13 cellular contexts compared by ENCODE assay signal in the genomic region with DNA sequence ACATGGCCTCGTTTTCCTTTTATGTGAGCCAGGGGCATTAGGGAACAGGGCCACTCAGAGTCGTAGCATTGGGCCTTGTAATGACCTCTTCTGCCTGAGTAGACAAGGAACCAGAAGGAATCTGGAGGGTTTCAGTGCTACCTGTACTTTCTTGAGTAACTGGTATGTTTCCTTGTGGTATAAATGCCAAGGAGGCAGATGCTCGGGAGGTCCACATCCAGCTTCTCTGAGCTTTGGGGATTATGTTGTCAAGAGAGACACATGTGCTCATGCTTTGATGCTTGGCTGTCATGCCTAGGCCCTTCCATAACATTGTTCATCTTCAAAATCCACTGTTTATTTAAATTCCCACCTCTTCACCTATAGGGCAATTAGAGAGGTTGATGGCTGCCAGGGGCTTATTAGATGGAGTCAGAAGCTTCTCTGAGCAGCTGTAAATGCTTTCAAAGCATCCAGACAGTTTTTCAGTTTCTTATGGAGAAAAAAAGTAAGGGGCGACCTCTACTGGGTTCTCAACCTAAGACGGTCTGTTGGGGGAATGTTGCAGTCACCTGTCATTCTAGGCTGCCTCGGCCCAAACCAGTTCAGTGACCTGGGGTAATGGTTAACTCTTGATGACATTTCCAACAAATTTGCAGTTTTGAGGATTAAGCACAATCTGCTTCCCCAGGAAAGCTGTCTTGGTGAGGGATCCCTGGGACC. TPM values are rescaled to one million over a fixed set of nuclear protein-coding genes. Genes with fewer than 3 reads are reported as not detected.
A peak's percentile ranks its signal among the peaks of the same experiment; 100 is the strongest.
DNase-seq lines count a peak whose midpoint lies in the region; ATAC-seq and TF ChIP-seq lines count a peak whose summit lies in the region.
"Had no signal": no experiment of that assay in that cellular context is flagged by ENCODE, and none has a peak within 500 bp of the region (broad histone marks: within the 10 kb centered on the region; RNA-seq: fewer than 3 reads in every experiment).

No MANE protein-coding gene starts in this region.

- no peak overlapping the region for H3K27ac ChIP-seq in CD4-positive, alpha-beta memory T cell (ENCODE audit: low read depth, low read length)
- H3K27ac ChIP-seq: C4-2B had no signal

- peaks cover 0 to 13% of the 10 kb centered on the region in 2 donors for H3K36me3 Mint-ChIP-seq in CD4-positive, alpha-beta memory T cell

- intact Hi-C loops in CD4-positive, alpha-beta memory T cell (cut with micrococcal nuclease) = no loop called here

- TF ChIP-seq CTCF in GM12872 (IDR thresholded peaks at IDR 0.05; ENCODE audit: insufficient read depth, low read depth, low read length) = peak; percentile 41; the same call in 1 of the 3 replicates

- ATAC-seq in esophagus mucosa = no peak
- ATAC-seq: PC-3 had no signal

- H3K9me3 ChIP-seq in CD4-positive, alpha-beta memory T cell (ENCODE audit: control insufficient read depth in 1 of 2, low read length in 2 of 2) = no peaks in the 10 kb centered on the region

- H3K27me3 ChIP-seq in CD4-positive, alpha-beta memory T cell (ENCODE audit: insufficient read depth, low read length) = no peaks in the 10 kb centered on the region

- H3K4me1 Mint-ChIP-seq in CD4-positive, alpha-beta memory T cell = peaks cover 7 to 25% (median 17%) of the 10 kb centered on the region in 4 donors

- no peak for DNase-seq in CD4-positive, alpha-beta memory T cell
- DNase-seq in RPMI8226 (peak; percentile 9), iPS-NIHi7 (ENCODE audit: extremely low spot score) (peak; percentile 50), SHP77 treated with DMSO at 0.1 percent for 48 hours (lab: John Stamatoyannopoulos, UW) (no peak), SIG-M5 treated with dmso at 0.1 percent for 504 hours (lab: John Stamatoyannopoulos, UW; ENCODE audit: unreplicated experiment) (no peak), activated gamma-delta T cell treated with Interleukin-2 at 50 U/mL for 16 hours (no peak)
- DNase-seq: KG1, mammary epithelial cell, NCI-H2029, PC-3 had no signal

- H3K4me3 ChIP-seq in CD4-positive, alpha-beta memory T cell (ENCODE audit: low read length in 2 of 2) = no peak overlapping the region

- H3K4me3 Mint-ChIP-seq in CD4-positive, alpha-beta memory T cell = no peak overlapping the region

- no peaks in the 10 kb centered on the region for H3K36me3 ChIP-seq in CD4-positive, alpha-beta memory T cell (ENCODE audit: insufficient read depth, low read length)

- POLR2A ChIA-PET in CD4-positive, alpha-beta memory T cell (lab: Charles Lee; ENCODE audit: partially characterized antibody) = interaction anchor here (0.6 to 1.7 kb wide), 3 partner anchors 8 to 36 kb away, joined by 4 to 7 read pairs (median 4); no protein-coding TSS in a partner anchor

- no peaks in the 10 kb centered on the region for H3K9me3 Mint-ChIP-seq in CD4-positive, alpha-beta memory T cell

- H3K27me3 Mint-ChIP-seq in CD4-positive, alpha-beta memory T cell = no peaks in the 10 kb centered on the region

- CTCF ChIA-PET in CD4-positive, alpha-beta memory T cell (lab: Charles Lee; ENCODE audit: partially characterized antibody) = interaction anchor here (1.1 to 1.4 kb wide), 3 partner anchors 9 to 715 kb away, joined by 4 to 6 read pairs (median 4); no protein-coding TSS in a partner anchor

- H3K27ac Mint-ChIP-seq in CD4-positive, alpha-beta memory T cell = peak overlapping the region in 6 of 7 donors; percentile 17 to 74 (median 34)

- peaks cover 15% of the 10 kb centered on the region for H3K4me1 ChIP-seq in CD4-positive, alpha-beta memory T cell (ENCODE audit: insufficient read depth, low read length)

RNA-seq across cellular contexts. Expression of a gene that starts 26.5 kb away (rescaled TPM):
- total RNA-seq in CD4-positive, alpha-beta memory T cell = 1 to 10 TPM; 6.6 to 6.7 TPM
- polyA plus RNA-seq in CD4-positive, alpha-beta memory T cell = 1 to 10 TPM; 4.7 to 5.0 TPM
- 166 TPM for total RNA-seq in esophagus mucosa

Comparison
In these comparisons a context has a peak if more than half of its experiments do, and no peak if none do; other contexts are left out.
1. DNase-seq: peak in RPMI8226 (single experiment) and iPS-NIHi7 (single experiment); none in CD4-positive, alpha-beta memory T cell (0 of 5), SHP77 treated with DMSO at 0.1 percent for 48 hours (single experiment), SIG-M5 treated with dmso at 0.1 percent for 504 hours (single experiment) and activated gamma-delta T cell treated with Interleukin-2 at 50 U/mL for 16 hours (single experiment).
2. RNA of a gene that starts 26.5 kb away (total RNA-seq): 166 TPM in esophagus mucosa (single experiment); 6.6 to 6.7 TPM in CD4-positive, alpha-beta memory T cell; every median in the first group is over 10 times any median in the second.